Comparison of ENCODE assay signal across 8 cellular contexts in genomic region chrX:41449615-41450014, GRCh38. TPM values are rescaled to one million over a fixed set of nuclear protein-coding genes. Genes with fewer than 3 reads are reported as not detected.
DNase-seq lines count a peak whose midpoint lies in the region; ATAC-seq, FAIRE-seq and TF ChIP-seq lines count a peak whose summit lies in the region.

No MANE protein-coding gene starts in this region.

- peak overlapping the region; percentile 86 for H3K27ac ChIP-seq in cardiac muscle cell
- peak overlapping the region in 3 of 4 donors; percentile 7 to 24 (median 17) for H3K27ac ChIP-seq in upper lobe of left lung

- peaks cover 29% of the 10 kb centered on the region for H3K4me1 ChIP-seq in cardiac muscle cell (ENCODE audit: low read depth)
- H3K4me1 ChIP-seq in upper lobe of left lung, result peaks cover 0 to 4% (median 0%) of the 10 kb centered on the region in 4 donors

- ATAC-seq in GM21825 (IDR thresholded peaks at IDR 0.05; ENCODE audit: unreplicated experiment) (peak; percentile 49), upper lobe of left lung (ENCODE audit: low FRiP score in 2 of 2) (peak in 1 of 2 donors; percentile 42), GM19035 (IDR thresholded peaks at IDR 0.05; ENCODE audit: unreplicated experiment) (no peak)

- H3K4me3 ChIP-seq in cardiac muscle cell (no peak overlapping the region), upper lobe of left lung (no peak overlapping the region)

- WGBS in upper lobe of left lung, 2 donors, result 0 to 31% methylated on average over 6 to 8 of the region's 8 CpGs

- H3K27me3 ChIP-seq in cardiac muscle cell (no peaks in the 10 kb centered on the region), upper lobe of left lung (no peaks in the 10 kb centered on the region)

- TF ChIP-seq CTCF in cardiac muscle cell (IDR thresholded peaks at IDR 0.05; ENCODE audit: low read depth, low read length) (no peak), upper lobe of left lung (IDR thresholded peaks at IDR 0.05) (no peak)

- FAIRE-seq in HTR-8/SVneo (lab: Jason Lieb, UNC), result no peak

- no peak for TF ChIP-seq EP300 in upper lobe of left lung (IDR thresholded peaks at IDR 0.05)

- no peak for TF ChIP-seq POLR2A in upper lobe of left lung (IDR thresholded peaks at IDR 0.05)

- no peaks in the 10 kb centered on the region for H3K36me3 ChIP-seq in cardiac muscle cell
- no peaks in the 10 kb centered on the region for H3K36me3 ChIP-seq in upper lobe of left lung

- no peaks in the 10 kb centered on the region for H3K9me3 ChIP-seq in cardiac muscle cell (ENCODE audit: low read depth)
- no peaks in the 10 kb centered on the region for H3K9me3 ChIP-seq in upper lobe of left lung

- DNase-seq in AG20443 (ENCODE audit: low spot score) (peak; percentile 16), SIG-M5 (lab: John Stamatoyannopoulos, UW) (peak; percentile 32), cardiac muscle cell (ENCODE audit: low read depth in 1 of 2, low spot score in 1 of 2) (peak in 1 of 2 donors; percentile 83), upper lobe of left lung (no peak), HTR-8/SVneo (ENCODE audit: insufficient read length, low spot score) (no peak), cerebellar nuclear complex (lab: John Stamatoyannopoulos, UW) (no peak)

RNA-seq across cellular contexts. Expression of gene NYX, which starts 2.5 kb away (rescaled TPM):
- total RNA-seq in cardiac muscle cell, result 0.07 and 0.09 TPM in 2 replicates
- 0.26 TPM in 1 of 2 replicates, not detected in the other for polyA plus RNA-seq in cardiac muscle cell
- not detected for total RNA-seq in upper lobe of left lung

Comparison
In these comparisons a context has a peak if more than half of its experiments do, and no peak if none do; other contexts are left out.
1. DNase-seq: peak in AG20443 (single experiment) and SIG-M5 (single experiment); none in upper lobe of left lung (0 of 2), HTR-8/SVneo (single experiment) and cerebellar nuclear complex (0 of 2).